ENCODE assay signal across 28 cellular contexts in the genomic region with DNA sequence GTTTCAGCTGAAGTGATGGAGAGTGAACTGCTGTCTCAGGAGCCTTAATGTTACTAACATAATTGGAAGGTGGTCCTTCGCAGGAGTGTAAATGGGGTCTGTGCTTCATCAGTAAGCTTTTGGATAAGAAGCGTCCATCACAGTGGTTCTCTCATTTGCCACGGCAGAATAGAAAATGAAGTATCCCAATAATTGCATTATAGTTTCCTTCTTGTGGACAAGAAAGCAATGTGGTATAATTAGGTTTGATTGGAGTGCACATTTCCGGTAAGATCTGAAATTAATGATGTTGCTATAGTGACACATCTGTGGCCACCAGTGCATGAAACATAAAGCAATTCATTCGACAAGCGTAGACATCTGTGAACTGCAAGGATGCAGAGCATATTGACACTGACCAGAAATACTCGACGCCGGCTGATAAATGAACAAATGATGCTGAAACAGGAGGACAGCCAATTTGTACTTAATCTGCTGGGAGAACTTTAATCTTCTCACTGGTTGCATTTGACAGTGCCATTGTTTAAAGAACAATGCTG.
DNase-seq lines count a peak whose midpoint lies in the region; ATAC-seq and TF ChIP-seq lines count a peak whose summit lies in the region.
"Had no signal": no experiment of that assay in that cellular context is flagged by ENCODE, and none has a peak within 500 bp of the region (broad histone marks: within the 10 kb centered on the region; RNA-seq: fewer than 3 reads in every experiment).

No MANE protein-coding gene starts in this region.

- H3K27ac Mint-ChIP-seq in natural killer cell, result no peak overlapping the region
- H3K27ac Mint-ChIP-seq: activated CD8-positive, alpha-beta memory T cell treated with anti-CD3 and anti-CD28 coated beads, Interleukin-2, amount 10 ng/mL, durations not matched to agents 7 days and 5 days; activated naive CD8-positive, alpha-beta T cell treated with anti-CD3 and anti-CD28 coated beads for 36 hours; CD4-positive, CD25-positive, alpha-beta regulatory T cell; natural killer cell treated with Interleukin-12 subunit alpha and Interleukin-12 subunit beta and Interleukin-15 and Interleukin-18, amount 100 ng/mL, for 72 hours had no signal

- H3K36me3 Mint-ChIP-seq in natural killer cell, result no peaks in the 10 kb centered on the region

- H3K27me3 Mint-ChIP-seq in natural killer cell (ENCODE audit: low read depth in 2 of 2), result no peaks in the 10 kb centered on the region
- H3K27me3 Mint-ChIP-seq: activated CD8-positive, alpha-beta memory T cell treated with anti-CD3 and anti-CD28 coated beads, Interleukin-2, amount 10 ng/mL, durations not matched to agents 7 days and 5 days; activated naive CD8-positive, alpha-beta T cell treated with anti-CD3 and anti-CD28 coated beads for 36 hours; CD4-positive, CD25-positive, alpha-beta regulatory T cell; natural killer cell treated with Interleukin-12 subunit alpha and Interleukin-12 subunit beta and Interleukin-15 and Interleukin-18, amount 100 ng/mL, for 72 hours had no signal

- ATAC-seq in natural killer cell, result no peak
- no peak for ATAC-seq in GM21737 (IDR thresholded peaks at IDR 0.05; ENCODE audit: unreplicated experiment)
- ATAC-seq: activated CD8-positive, alpha-beta memory T cell treated with anti-CD3 and anti-CD28 coated beads, Interleukin-2, amount 10 ng/mL, durations not matched to agents 7 days and 5 days; activated T-cell treated with anti-CD3 and anti-CD28 coated beads, Interleukin-2, amount 50 U/mL, for 4 hours; GM12878; mucosa of descending colon; natural killer cell treated with Interleukin-12 subunit alpha and Interleukin-12 subunit beta and Interleukin-15 and Interleukin-18, amount 100 ng/mL, for 72 hours; Panc1 had no signal

- no peak overlapping the region for H3K4me3 Mint-ChIP-seq in natural killer cell
- H3K4me3 Mint-ChIP-seq: activated CD8-positive, alpha-beta memory T cell treated with anti-CD3 and anti-CD28 coated beads, Interleukin-2, amount 10 ng/mL, durations not matched to agents 7 days and 5 days; activated naive CD8-positive, alpha-beta T cell treated with anti-CD3 and anti-CD28 coated beads for 36 hours; activated T-cell treated with anti-CD3 and anti-CD28 coated beads, Interleukin-2, amount 50 U/mL, for 4 hours; CD4-positive, CD25-positive, alpha-beta regulatory T cell; natural killer cell treated with Interleukin-12 subunit alpha and Interleukin-12 subunit beta and Interleukin-15 and Interleukin-18, amount 100 ng/mL, for 72 hours had no signal

- DNase-seq in NCI-H2081 (lab: John Stamatoyannopoulos, UW) (peak; percentile 24 to 78), NCI-H2081 treated with DMSO at 0.1 percent for 48 hours (lab: John Stamatoyannopoulos, UW) (no peak), NCI-H1436 (lab: John Stamatoyannopoulos, UW) (peak; percentile 86), SK-N-DZ (ENCODE audit: low spot score) (peak; percentile 95), natural killer cell (no peak), dermis blood vessel endothelial cell (no peak), NCI-H2107 (lab: John Stamatoyannopoulos, UW) (no peak)
- DNase-seq: 8988T; activated CD4-positive, alpha-beta T cell treated with anti-CD3 and anti-CD28 coated beads for 4 hours; activated CD8-positive, alpha-beta memory T cell treated with anti-CD3 and anti-CD28 coated beads, Interleukin-2, amount 10 ng/mL, durations not matched to agents 7 days and 5 days; activated gamma-delta T cell; activated naive CD8-positive, alpha-beta T cell treated with anti-CD3 and anti-CD28 coated beads for 36 hours; activated T-cell treated with anti-CD3 and anti-CD28 coated beads, Interleukin-2, amount 50 U/mL, for 4 hours; aorta; CD4-positive, CD25-positive, alpha-beta regulatory T cell; effector CD4-positive, alpha-beta T cell; mucosa of descending colon; NCI-H1048; NCI-H524 treated with DMSO at 0.1 percent for 48 hours; SHP77 treated with DMSO at 0.1 percent for 48 hours; stimulated activated CD4-positive, alpha-beta T cell treated with anti-CD3 and anti-CD28 coated beads, Interleukin-15, amount 100 ng/mL, for 24 hours; stimulated activated CD4-positive, alpha-beta T cell treated with anti-CD3 and anti-CD28 coated beads, Interleukin-4, amount 100 ng/mL, for 4 hours; T-helper 9 cell; transverse colon had no signal

- peaks cover 0 to 2% of the 10 kb centered on the region in 2 donors for H3K9me3 Mint-ChIP-seq in natural killer cell
- H3K9me3 Mint-ChIP-seq: activated T-cell treated with anti-CD3 and anti-CD28 coated beads, Interleukin-2, amount 50 U/mL, for 4 hours; natural killer cell treated with Interleukin-12 subunit alpha and Interleukin-12 subunit beta and Interleukin-15 and Interleukin-18, amount 100 ng/mL, for 72 hours had no signal

- TF ChIP-seq CTCF in natural killer cell (IDR thresholded peaks at IDR 0.05), result no peak

- H3K4me1 Mint-ChIP-seq in natural killer cell, result peaks cover 4 to 5% of the 10 kb centered on the region in 2 donors
- H3K4me1 Mint-ChIP-seq: activated naive CD8-positive, alpha-beta T cell treated with anti-CD3 and anti-CD28 coated beads for 36 hours had no signal

- intact Hi-C loops in natural killer cell (cut with micrococcal nuclease), result no loop called here

Comparison
In these comparisons a context has a peak if more than half of its experiments do, and no peak if none do; other contexts are left out.
1. DNase-seq: peak in NCI-H2081 (2 of 2), NCI-H1436 (single experiment) and SK-N-DZ (single experiment); none in NCI-H2081 treated with DMSO at 0.1 percent for 48 hours (single experiment), natural killer cell (single experiment), dermis blood vessel endothelial cell (single experiment) and NCI-H2107 (single experiment).